In the genomic region with DNA sequence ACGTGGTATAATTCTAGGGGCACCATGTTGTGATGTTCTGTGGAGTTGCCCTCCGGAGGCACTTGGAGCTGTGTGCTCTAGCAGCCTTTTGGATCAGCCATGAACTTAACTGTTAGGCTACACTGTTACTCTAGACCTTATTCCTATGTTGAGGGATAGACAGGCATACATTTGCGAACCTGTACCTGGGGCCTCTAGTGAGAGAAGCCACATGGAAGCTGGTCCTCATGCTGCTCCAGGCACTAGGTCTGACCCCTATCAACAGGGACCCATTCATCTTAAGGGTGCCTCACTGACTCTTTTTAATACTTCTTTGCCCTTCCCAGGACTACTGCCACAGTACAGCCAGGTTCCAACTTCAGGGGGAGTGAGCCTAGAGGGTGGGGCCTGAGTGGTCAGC, we compare ENCODE assay signal across 21 cellular contexts.
A peak's percentile ranks its signal among the peaks of the same experiment; 100 is the strongest.
DNase-seq lines count a peak whose midpoint lies in the region; ATAC-seq, FAIRE-seq and TF ChIP-seq lines count a peak whose summit lies in the region.
"Had no signal": no experiment of that assay in that cellular context is flagged by ENCODE, and none has a peak within 500 bp of the region (broad histone marks: within the 10 kb centered on the region; RNA-seq: fewer than 3 reads in every experiment).

No MANE protein-coding gene starts in this region.

- intact Hi-C loops in activated T-helper 1 cell treated with anti-CD3 and anti-CD28 coated beads, Interleukin-12 subunit alpha, Interleukin-12 subunit beta, Interleukin-2, Interleukin-4 antibody, amounts not matched to agents 30 ng/mL and 10 ng/mL and 1 ng/mL, durations not matched to agents 14 hours and 24 hours and 36 hours (cut with micrococcal nuclease): no loop called here

- peaks cover 37% of the 10 kb centered on the region for H3K4me1 Mint-ChIP-seq in activated CD8-positive, alpha-beta memory T cell treated with anti-CD3 and anti-CD28 coated beads, Interleukin-2, amount 10 ng/mL, durations not matched to agents 7 days and 5 days
- peaks cover 36% of the 10 kb centered on the region for H3K4me1 Mint-ChIP-seq in activated T-helper 1 cell treated with anti-CD3 and anti-CD28 coated beads, Interleukin-12 subunit alpha, Interleukin-12 subunit beta, Interleukin-2, Interleukin-4 antibody, amounts not matched to agents 30 ng/mL and 10 ng/mL and 1 ng/mL, durations not matched to agents 14 hours and 24 hours and 36 hours (ENCODE audit: low read depth)

- DNase-seq in activated CD8-positive, alpha-beta memory T cell treated with anti-CD3 and anti-CD28 coated beads, Interleukin-2, amount 10 ng/mL, durations not matched to agents 7 days and 5 days: no peak
- DNase-seq in activated CD8-positive, alpha-beta memory T cell treated with anti-CD3 and anti-CD28 coated beads, Interleukin-2, amount 50 U/mL, for 4 hours: no peak
- no peak for DNase-seq in activated T-helper 1 cell treated with anti-CD3 and anti-CD28 coated beads, Interleukin-12 subunit alpha, Interleukin-12 subunit beta, Interleukin-2, Interleukin-4 antibody, amounts not matched to agents 30 ng/mL and 10 ng/mL and 1 ng/mL, durations not matched to agents 14 hours and 24 hours and 36 hours (ENCODE audit: low spot score)
- no peak for DNase-seq in H54 (ENCODE audit: insufficient read length, low spot score)
- DNase-seq in effector CD4-positive, alpha-beta T cell: no peak
- DNase-seq: ACHN; C1 segment of cervical spinal cord; CD8-positive, alpha-beta T cell; DND-41; GOT3; NCI-H1105; NCI-H1694; NCI-H2081; NCI-H2171; NCI-H524 treated with DMSO at 0.1 percent for 48 hours; NCI-H82; Peyer's patch; SJCRH30 had no signal

- FAIRE-seq in H54 (lab: Jason Lieb, UNC): no peak

- CTCF ChIA-PET in activated CD8-positive, alpha-beta memory T cell treated with anti-CD3 and anti-CD28 coated beads, Interleukin-2, amount 10 ng/mL, durations not matched to agents 7 days and 5 days (lab: Charles Lee): interaction anchor here (1.3 to 3.9 kb wide), 5 partner anchors 11 to 291 kb away, joined by 3 to 26 read pairs (median 14); no protein-coding TSS in a partner anchor

- peaks cover 11% of the 10 kb centered on the region for H3K27me3 Mint-ChIP-seq in activated CD8-positive, alpha-beta memory T cell treated with anti-CD3 and anti-CD28 coated beads, Interleukin-2, amount 10 ng/mL, durations not matched to agents 7 days and 5 days
- H3K27me3 Mint-ChIP-seq in activated T-helper 1 cell treated with anti-CD3 and anti-CD28 coated beads, Interleukin-12 subunit alpha, Interleukin-12 subunit beta, Interleukin-2, Interleukin-4 antibody, amounts not matched to agents 30 ng/mL and 10 ng/mL and 1 ng/mL, durations not matched to agents 14 hours and 24 hours and 36 hours (ENCODE audit: insufficient read depth): peaks cover 2% of the 10 kb centered on the region

- peak overlapping the region; percentile 76 for H3K27ac Mint-ChIP-seq in activated CD8-positive, alpha-beta memory T cell treated with anti-CD3 and anti-CD28 coated beads, Interleukin-2, amount 10 ng/mL, durations not matched to agents 7 days and 5 days
- peak overlapping the region; percentile 54 for H3K27ac Mint-ChIP-seq in activated T-helper 1 cell treated with anti-CD3 and anti-CD28 coated beads, Interleukin-12 subunit alpha, Interleukin-12 subunit beta, Interleukin-2, Interleukin-4 antibody, amounts not matched to agents 30 ng/mL and 10 ng/mL and 1 ng/mL, durations not matched to agents 14 hours and 24 hours and 36 hours
- H3K27ac Mint-ChIP-seq: CD8-positive, alpha-beta T cell had no signal

- ATAC-seq in activated CD8-positive, alpha-beta memory T cell treated with anti-CD3 and anti-CD28 coated beads, Interleukin-2, amount 10 ng/mL, durations not matched to agents 7 days and 5 days: peak; percentile 21
- ATAC-seq in HG03097 (IDR thresholded peaks at IDR 0.05; ENCODE audit: low FRiP score, unreplicated experiment) (peak; percentile 24), esophagus mucosa (no peak)
- ATAC-seq: CD8-positive, alpha-beta T cell; HCT116 had no signal

- no peaks in the 10 kb centered on the region for H3K9me3 Mint-ChIP-seq in activated CD8-positive, alpha-beta memory T cell treated with anti-CD3 and anti-CD28 coated beads, Interleukin-2, amount 10 ng/mL, durations not matched to agents 7 days and 5 days (ENCODE audit: low read depth)
- H3K9me3 Mint-ChIP-seq in activated T-helper 1 cell treated with anti-CD3 and anti-CD28 coated beads, Interleukin-12 subunit alpha, Interleukin-12 subunit beta, Interleukin-2, Interleukin-4 antibody, amounts not matched to agents 30 ng/mL and 10 ng/mL and 1 ng/mL, durations not matched to agents 14 hours and 24 hours and 36 hours: no peaks in the 10 kb centered on the region
- H3K9me3 Mint-ChIP-seq: CD8-positive, alpha-beta T cell had no signal

- TF ChIP-seq POLR2A in H54 (IDR thresholded peaks at IDR 0.05; ENCODE audit: low read depth, low read length): no peak

- H3K36me3 Mint-ChIP-seq in activated CD8-positive, alpha-beta memory T cell treated with anti-CD3 and anti-CD28 coated beads, Interleukin-2, amount 10 ng/mL, durations not matched to agents 7 days and 5 days: no peaks in the 10 kb centered on the region
- H3K36me3 Mint-ChIP-seq in activated T-helper 1 cell treated with anti-CD3 and anti-CD28 coated beads, Interleukin-12 subunit alpha, Interleukin-12 subunit beta, Interleukin-2, Interleukin-4 antibody, amounts not matched to agents 30 ng/mL and 10 ng/mL and 1 ng/mL, durations not matched to agents 14 hours and 24 hours and 36 hours (ENCODE audit: low read depth): no peaks in the 10 kb centered on the region
- H3K36me3 Mint-ChIP-seq: CD8-positive, alpha-beta T cell had no signal

- no peak overlapping the region for H3K4me3 Mint-ChIP-seq in activated CD8-positive, alpha-beta memory T cell treated with anti-CD3 and anti-CD28 coated beads, Interleukin-2, amount 10 ng/mL, durations not matched to agents 7 days and 5 days
- no peak overlapping the region for H3K4me3 Mint-ChIP-seq in activated T-helper 1 cell treated with anti-CD3 and anti-CD28 coated beads, Interleukin-12 subunit alpha, Interleukin-12 subunit beta, Interleukin-2, Interleukin-4 antibody, amounts not matched to agents 30 ng/mL and 10 ng/mL and 1 ng/mL, durations not matched to agents 14 hours and 24 hours and 36 hours
- H3K4me3 Mint-ChIP-seq: CD8-positive, alpha-beta T cell had no signal
